Comparison of ENCODE assay signal across 1 cellular context in genomic region chr12:27143676-27144075, GRCh38.
TF ChIP-seq lines count a peak whose summit lies in the region.

No MANE protein-coding gene starts in this region.

TF ChIP-seq in HepG2, 621 proteins besides CTCF, POLR2A, EP300 and RAD21:
- no peak for TF ChIP-seq TERF1 (CRISPR knock-in tag; IDR thresholded peaks at IDR 0.05)
- TF ChIP-seq PHF20 (CRISPR knock-in tag; IDR thresholded peaks at IDR 0.05), result no peak
- TF ChIP-seq ZNF773 (CRISPR knock-in tag; IDR thresholded peaks at IDR 0.05; ENCODE audit: borderline replicate concordance), result no peak
- no peak for TF ChIP-seq ZNF276 (CRISPR knock-in tag; IDR thresholded peaks at IDR 0.05; ENCODE audit: low read depth)
- no peak for TF ChIP-seq FOXC1 (CRISPR knock-in tag; IDR thresholded peaks at IDR 0.05; ENCODE audit: borderline replicate concordance)
- TF ChIP-seq SMAD3 (CRISPR knock-in tag; IDR thresholded peaks at IDR 0.05), result no peak
- no peak for TF ChIP-seq ZBTB3 (CRISPR knock-in tag; IDR thresholded peaks at IDR 0.05; ENCODE audit: borderline replicate concordance, low read depth)
- TF ChIP-seq ZNF776 (CRISPR knock-in tag; IDR thresholded peaks at IDR 0.05), result no peak
- TF ChIP-seq ISX (CRISPR knock-in tag; conservative IDR thresholded peaks at IDR 0.05), result no peak
- no peak for TF ChIP-seq ZNF605 (CRISPR knock-in tag; IDR thresholded peaks at IDR 0.05)
- no peak for TF ChIP-seq ATF7-NPFF (CRISPR knock-in tag; IDR thresholded peaks at IDR 0.05; ENCODE audit: low read depth)
- no peak for TF ChIP-seq ZNF552 (CRISPR knock-in tag; IDR thresholded peaks at IDR 0.05; ENCODE audit: borderline replicate concordance)
- no peak for TF ChIP-seq HDAC6 (IDR thresholded peaks at IDR 0.05; ENCODE audit: low read depth, low read length)
- TF ChIP-seq RARG (CRISPR knock-in tag; IDR thresholded peaks at IDR 0.05; ENCODE audit: low read depth), result no peak
- TF ChIP-seq HOXA9 (CRISPR knock-in tag; IDR thresholded peaks at IDR 0.05; ENCODE audit: borderline replicate concordance), result no peak
- no peak for TF ChIP-seq MTF1 (CRISPR knock-in tag; IDR thresholded peaks at IDR 0.05)
- TF ChIP-seq KLF16 (CRISPR knock-in tag; IDR thresholded peaks at IDR 0.05), result no peak
- TF ChIP-seq KLF9 (CRISPR knock-in tag; IDR thresholded peaks at IDR 0.05; ENCODE audit: low read depth), result no peak
- TF ChIP-seq RFX1 (IDR thresholded peaks at IDR 0.05), result no peak
- TF ChIP-seq RFX5 (IDR thresholded peaks at IDR 0.05; ENCODE audit: low read depth, low read length), result no peak
